ENCODE assay signal across 1 cellular context in genomic region chr19:45333609-45334303, GRCh38.
TF ChIP-seq lines count a peak whose summit lies in the region.

No MANE protein-coding gene starts in this region.

TF ChIP-seq in WTC11, 78 proteins besides CTCF, POLR2A, EP300 and RAD21 (continued from another document):
- no peak for TF ChIP-seq CDX4 (CRISPR knock-in tag; IDR thresholded peaks at IDR 0.05; ENCODE audit: borderline replicate concordance)
